In the genomic region with DNA sequence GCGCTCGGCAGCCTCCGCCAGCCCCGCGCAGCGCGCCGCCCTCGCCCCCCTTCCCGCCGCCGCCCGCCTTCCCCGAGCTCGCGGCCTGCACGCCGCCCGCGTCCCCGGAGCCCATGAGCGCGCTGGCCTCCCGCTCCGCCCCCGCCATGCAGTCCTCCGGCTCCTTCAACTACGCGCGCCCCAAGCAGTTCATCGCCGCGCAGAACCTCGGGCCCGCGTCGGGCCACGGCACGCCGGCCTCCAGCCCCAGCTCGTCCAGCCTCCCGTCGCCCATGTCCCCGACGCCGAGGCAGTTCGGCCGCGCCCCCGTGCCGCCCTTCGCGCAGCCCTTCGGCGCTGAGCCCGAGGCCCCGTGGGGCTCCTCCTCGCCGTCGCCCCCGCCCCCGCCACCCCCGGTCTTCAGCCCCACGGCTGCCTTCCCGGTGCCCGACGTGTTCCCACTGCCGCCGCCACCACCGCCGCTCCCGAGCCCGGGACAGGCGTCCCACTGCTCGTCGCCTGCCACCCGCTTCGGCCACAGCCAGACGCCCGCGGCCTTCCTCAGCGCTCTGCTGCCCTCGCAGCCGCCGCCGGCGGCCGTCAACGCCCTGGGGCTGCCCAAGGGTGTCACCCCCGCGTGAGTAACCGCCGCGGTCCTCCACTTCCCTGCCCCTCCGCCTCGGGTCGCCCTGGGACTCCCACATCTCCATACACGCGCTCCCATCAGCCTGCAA, we compare ENCODE assay signal across 8 cellular contexts.
DNase-seq lines count a peak whose midpoint lies in the region; ATAC-seq and TF ChIP-seq lines count a peak whose summit lies in the region.

No MANE protein-coding gene starts in this region.

- ATAC-seq in HG03520 (IDR thresholded peaks at IDR 0.05; ENCODE audit: unreplicated experiment) (peak; percentile 32), GM21367 (IDR thresholded peaks at IDR 0.05; ENCODE audit: unreplicated experiment) (no peak), HG03565 (IDR thresholded peaks at IDR 0.05; ENCODE audit: unreplicated experiment) (no peak)

- CTCF ChIA-PET in GM10248 (lab: Yijun Ruan, JAX): interaction anchor here (0.9 kb wide), 1 partner anchor 46 kb away, joined by 3 read pairs; no protein-coding TSS in a partner anchor

- H3K9ac ChIP-seq in adipocyte (ENCODE audit: low read length): peak overlapping the region; percentile 81

- H3K36me3 ChIP-seq in adipocyte (ENCODE audit: control insufficient read depth, insufficient read depth, low read length, severe bottlenecking) (peaks cover 16% of the 10 kb centered on the region), kidney epithelial cell (ENCODE audit: control insufficient read depth, insufficient read depth, low read length) (no peaks in the 10 kb centered on the region)

- DNase-seq in GM10248 (ENCODE audit: extremely low spot score) (peak; percentile 42), adipocyte (ENCODE audit: low read depth) (peak; percentile 44), kidney epithelial cell (ENCODE audit: low read depth) (no peak), NOMO-1 treated with dmso at 0.1 percent for 144 hours (lab: John Stamatoyannopoulos, UW; ENCODE audit: unreplicated experiment) (no peak)
- DNase-seq in stimulated activated CD4-positive, alpha-beta T cell treated with anti-CD3 and anti-CD28 coated beads, TNF-alpha, amount 100 ng/mL, for 48 hours (ENCODE audit: low read depth in 3 of 3): peak in 2 of 3 donors; percentile 6 to 7

- H3K4me1 ChIP-seq in adipocyte (ENCODE audit: control insufficient read depth, insufficient read depth, low read length): peaks cover 40% of the 10 kb centered on the region

- H3K4me3 ChIP-seq in adipocyte (ENCODE audit: low read length) (peak overlapping the region; percentile 68), kidney epithelial cell (ENCODE audit: low read depth, low read length) (peak overlapping the region; percentile 37)

- POLR2A ChIA-PET in GM10248 (lab: Yijun Ruan, JAX): no interaction called here

- H3K27me3 ChIP-seq in adipocyte (replicated peaks; ENCODE audit: control insufficient read depth, insufficient read depth, low read length): no peaks in the 10 kb centered on the region
- no peaks in the 10 kb centered on the region for H3K27me3 ChIP-seq in kidney epithelial cell (ENCODE audit: control insufficient read depth, insufficient read depth, low read length)

- H3K9me3 ChIP-seq in adipocyte (ENCODE audit: control insufficient read depth, low read length): no peaks in the 10 kb centered on the region

- no peak for TF ChIP-seq CTCF in GM10248 (IDR thresholded peaks at IDR 0.05; ENCODE audit: control extremely low read depth, extremely low read depth, low read depth, missing control alignments)
- TF ChIP-seq CTCF in kidney epithelial cell (IDR thresholded peaks at IDR 0.05; ENCODE audit: insufficient read depth, low read length, poor library complexity, severe bottlenecking): no peak

Comparison
In these comparisons a context has a peak if more than half of its experiments do, and no peak if none do; other contexts are left out.
1. DNase-seq: peak in GM10248 (single experiment), adipocyte (single experiment) and stimulated activated CD4-positive, alpha-beta T cell treated with anti-CD3 and anti-CD28 coated beads, TNF-alpha, amount 100 ng/mL, for 48 hours (2 of 3); none in kidney epithelial cell (single experiment) and NOMO-1 treated with dmso at 0.1 percent for 144 hours (single experiment).